Comparison of ENCODE assay signal across 1 cellular context in the genomic region with DNA sequence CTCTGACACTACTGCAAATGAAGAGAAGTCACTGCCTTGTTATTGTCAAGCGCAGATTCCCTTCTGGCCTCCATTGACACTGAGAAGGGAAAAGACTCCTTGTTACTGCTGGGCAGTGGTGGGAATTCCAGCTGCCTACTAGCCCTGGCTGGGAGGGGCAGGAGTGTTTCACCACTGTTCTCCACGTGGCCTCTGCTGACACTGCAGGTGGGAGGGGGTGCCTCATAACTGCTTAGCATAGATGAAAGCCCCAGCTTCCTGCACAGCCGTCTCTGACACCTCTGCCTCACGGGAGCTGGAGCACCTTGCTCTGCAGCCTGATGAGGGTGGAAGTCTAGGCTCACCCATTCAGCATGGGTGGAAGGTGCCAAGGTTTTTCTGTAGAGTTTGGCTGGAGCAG.
TF ChIP-seq lines count a peak whose summit lies in the region.

No MANE protein-coding gene starts in this region.

TF ChIP-seq in K562, 482 proteins besides CTCF, POLR2A, EP300 and RAD21:
- TF ChIP-seq, protein P1, sequence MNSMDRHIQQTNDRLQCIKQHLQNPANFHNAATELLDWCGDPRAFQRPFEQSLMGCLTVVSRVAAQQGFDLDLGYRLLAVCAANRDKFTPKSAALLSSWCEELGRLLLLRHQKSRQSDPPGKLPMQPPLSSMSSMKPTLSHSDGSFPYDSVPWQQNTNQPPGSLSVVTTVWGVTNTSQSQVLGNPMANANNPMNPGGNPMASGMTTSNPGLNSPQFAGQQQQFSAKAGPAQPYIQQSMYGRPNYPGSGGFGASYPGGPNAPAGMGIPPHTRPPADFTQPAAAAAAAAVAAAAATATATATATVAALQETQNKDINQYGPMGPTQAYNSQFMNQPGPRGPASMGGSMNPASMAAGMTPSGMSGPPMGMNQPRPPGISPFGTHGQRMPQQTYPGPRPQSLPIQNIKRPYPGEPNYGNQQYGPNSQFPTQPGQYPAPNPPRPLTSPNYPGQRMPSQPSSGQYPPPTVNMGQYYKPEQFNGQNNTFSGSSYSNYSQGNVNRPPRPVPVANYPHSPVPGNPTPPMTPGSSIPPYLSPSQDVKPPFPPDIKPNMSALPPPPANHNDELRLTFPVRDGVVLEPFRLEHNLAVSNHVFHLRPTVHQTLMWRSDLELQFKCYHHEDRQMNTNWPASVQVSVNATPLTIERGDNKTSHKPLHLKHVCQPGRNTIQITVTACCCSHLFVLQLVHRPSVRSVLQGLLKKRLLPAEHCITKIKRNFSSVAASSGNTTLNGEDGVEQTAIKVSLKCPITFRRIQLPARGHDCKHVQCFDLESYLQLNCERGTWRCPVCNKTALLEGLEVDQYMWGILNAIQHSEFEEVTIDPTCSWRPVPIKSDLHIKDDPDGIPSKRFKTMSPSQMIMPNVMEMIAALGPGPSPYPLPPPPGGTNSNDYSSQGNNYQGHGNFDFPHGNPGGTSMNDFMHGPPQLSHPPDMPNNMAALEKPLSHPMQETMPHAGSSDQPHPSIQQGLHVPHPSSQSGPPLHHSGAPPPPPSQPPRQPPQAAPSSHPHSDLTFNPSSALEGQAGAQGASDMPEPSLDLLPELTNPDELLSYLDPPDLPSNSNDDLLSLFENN (IDR thresholded peaks at IDR 0.05; ENCODE audit: low read depth in 2 of 2, low read length in 2 of 2) = no peak
- no peak for TF ChIP-seq CHD1 (IDR thresholded peaks at IDR 0.05; ENCODE audit: low read length)
- no peak for TF ChIP-seq TEAD2 (tag; IDR thresholded peaks at IDR 0.05)
- no peak for TF ChIP-seq ZHX1 (conservative IDR thresholded peaks at IDR 0.05; ENCODE audit: low read length)
- TF ChIP-seq ZNF280A (IDR thresholded peaks at IDR 0.05; ENCODE audit: low read depth, partially characterized antibody) = no peak
- no peak for TF ChIP-seq E2F5 (CRISPR knock-in tag; IDR thresholded peaks at IDR 0.05)
- TF ChIP-seq, protein P2, sequence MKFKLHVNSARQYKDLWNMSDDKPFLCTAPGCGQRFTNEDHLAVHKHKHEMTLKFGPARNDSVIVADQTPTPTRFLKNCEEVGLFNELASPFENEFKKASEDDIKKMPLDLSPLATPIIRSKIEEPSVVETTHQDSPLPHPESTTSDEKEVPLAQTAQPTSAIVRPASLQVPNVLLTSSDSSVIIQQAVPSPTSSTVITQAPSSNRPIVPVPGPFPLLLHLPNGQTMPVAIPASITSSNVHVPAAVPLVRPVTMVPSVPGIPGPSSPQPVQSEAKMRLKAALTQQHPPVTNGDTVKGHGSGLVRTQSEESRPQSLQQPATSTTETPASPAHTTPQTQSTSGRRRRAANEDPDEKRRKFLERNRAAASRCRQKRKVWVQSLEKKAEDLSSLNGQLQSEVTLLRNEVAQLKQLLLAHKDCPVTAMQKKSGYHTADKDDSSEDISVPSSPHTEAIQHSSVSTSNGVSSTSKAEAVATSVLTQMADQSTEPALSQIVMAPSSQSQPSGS (CRISPR knock-in tag; IDR thresholded peaks at IDR 0.05) = no peak
- TF ChIP-seq SLC30A9 (CRISPR knock-in tag; IDR thresholded peaks at IDR 0.05) = no peak
- no peak for TF ChIP-seq NR2C2 (CRISPR knock-in tag; IDR thresholded peaks at IDR 0.05)
- TF ChIP-seq NR2C2 (tag; IDR thresholded peaks at IDR 0.05) = no peak
- TF ChIP-seq TCF3 (CRISPR knock-in tag; IDR thresholded peaks at IDR 0.05) = no peak
- no peak for TF ChIP-seq ZNF77 (CRISPR knock-in tag; IDR thresholded peaks at IDR 0.05)
- no peak for TF ChIP-seq TFAM (CRISPR knock-in tag; conservative IDR thresholded peaks at IDR 0.05)
- TF ChIP-seq, protein P3, sequence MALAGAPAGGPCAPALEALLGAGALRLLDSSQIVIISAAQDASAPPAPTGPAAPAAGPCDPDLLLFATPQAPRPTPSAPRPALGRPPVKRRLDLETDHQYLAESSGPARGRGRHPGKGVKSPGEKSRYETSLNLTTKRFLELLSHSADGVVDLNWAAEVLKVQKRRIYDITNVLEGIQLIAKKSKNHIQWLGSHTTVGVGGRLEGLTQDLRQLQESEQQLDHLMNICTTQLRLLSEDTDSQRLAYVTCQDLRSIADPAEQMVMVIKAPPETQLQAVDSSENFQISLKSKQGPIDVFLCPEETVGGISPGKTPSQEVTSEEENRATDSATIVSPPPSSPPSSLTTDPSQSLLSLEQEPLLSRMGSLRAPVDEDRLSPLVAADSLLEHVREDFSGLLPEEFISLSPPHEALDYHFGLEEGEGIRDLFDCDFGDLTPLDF (CRISPR knock-in tag; IDR thresholded peaks at IDR 0.05) = no peak
- TF ChIP-seq, protein P4, sequence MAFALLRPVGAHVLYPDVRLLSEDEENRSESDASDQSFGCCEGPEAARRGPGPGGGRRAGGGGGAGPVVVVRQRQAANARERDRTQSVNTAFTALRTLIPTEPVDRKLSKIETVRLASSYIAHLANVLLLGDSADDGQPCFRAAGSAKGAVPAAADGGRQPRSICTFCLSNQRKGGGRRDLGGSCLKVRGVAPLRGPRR (CRISPR knock-in tag; IDR thresholded peaks at IDR 0.05) = no peak
- no peak for TF ChIP-seq ID3 (CRISPR knock-in tag; IDR thresholded peaks at IDR 0.05)
- TF ChIP-seq ID3 (tag; IDR thresholded peaks at IDR 0.05) = no peak
- TF ChIP-seq ZBTB1 (CRISPR knock-in tag; IDR thresholded peaks at IDR 0.05; ENCODE audit: borderline replicate concordance, low read depth) = no peak
- no peak for TF ChIP-seq ZNF75A (CRISPR knock-in tag; IDR thresholded peaks at IDR 0.05)
- TF ChIP-seq, protein P5, sequence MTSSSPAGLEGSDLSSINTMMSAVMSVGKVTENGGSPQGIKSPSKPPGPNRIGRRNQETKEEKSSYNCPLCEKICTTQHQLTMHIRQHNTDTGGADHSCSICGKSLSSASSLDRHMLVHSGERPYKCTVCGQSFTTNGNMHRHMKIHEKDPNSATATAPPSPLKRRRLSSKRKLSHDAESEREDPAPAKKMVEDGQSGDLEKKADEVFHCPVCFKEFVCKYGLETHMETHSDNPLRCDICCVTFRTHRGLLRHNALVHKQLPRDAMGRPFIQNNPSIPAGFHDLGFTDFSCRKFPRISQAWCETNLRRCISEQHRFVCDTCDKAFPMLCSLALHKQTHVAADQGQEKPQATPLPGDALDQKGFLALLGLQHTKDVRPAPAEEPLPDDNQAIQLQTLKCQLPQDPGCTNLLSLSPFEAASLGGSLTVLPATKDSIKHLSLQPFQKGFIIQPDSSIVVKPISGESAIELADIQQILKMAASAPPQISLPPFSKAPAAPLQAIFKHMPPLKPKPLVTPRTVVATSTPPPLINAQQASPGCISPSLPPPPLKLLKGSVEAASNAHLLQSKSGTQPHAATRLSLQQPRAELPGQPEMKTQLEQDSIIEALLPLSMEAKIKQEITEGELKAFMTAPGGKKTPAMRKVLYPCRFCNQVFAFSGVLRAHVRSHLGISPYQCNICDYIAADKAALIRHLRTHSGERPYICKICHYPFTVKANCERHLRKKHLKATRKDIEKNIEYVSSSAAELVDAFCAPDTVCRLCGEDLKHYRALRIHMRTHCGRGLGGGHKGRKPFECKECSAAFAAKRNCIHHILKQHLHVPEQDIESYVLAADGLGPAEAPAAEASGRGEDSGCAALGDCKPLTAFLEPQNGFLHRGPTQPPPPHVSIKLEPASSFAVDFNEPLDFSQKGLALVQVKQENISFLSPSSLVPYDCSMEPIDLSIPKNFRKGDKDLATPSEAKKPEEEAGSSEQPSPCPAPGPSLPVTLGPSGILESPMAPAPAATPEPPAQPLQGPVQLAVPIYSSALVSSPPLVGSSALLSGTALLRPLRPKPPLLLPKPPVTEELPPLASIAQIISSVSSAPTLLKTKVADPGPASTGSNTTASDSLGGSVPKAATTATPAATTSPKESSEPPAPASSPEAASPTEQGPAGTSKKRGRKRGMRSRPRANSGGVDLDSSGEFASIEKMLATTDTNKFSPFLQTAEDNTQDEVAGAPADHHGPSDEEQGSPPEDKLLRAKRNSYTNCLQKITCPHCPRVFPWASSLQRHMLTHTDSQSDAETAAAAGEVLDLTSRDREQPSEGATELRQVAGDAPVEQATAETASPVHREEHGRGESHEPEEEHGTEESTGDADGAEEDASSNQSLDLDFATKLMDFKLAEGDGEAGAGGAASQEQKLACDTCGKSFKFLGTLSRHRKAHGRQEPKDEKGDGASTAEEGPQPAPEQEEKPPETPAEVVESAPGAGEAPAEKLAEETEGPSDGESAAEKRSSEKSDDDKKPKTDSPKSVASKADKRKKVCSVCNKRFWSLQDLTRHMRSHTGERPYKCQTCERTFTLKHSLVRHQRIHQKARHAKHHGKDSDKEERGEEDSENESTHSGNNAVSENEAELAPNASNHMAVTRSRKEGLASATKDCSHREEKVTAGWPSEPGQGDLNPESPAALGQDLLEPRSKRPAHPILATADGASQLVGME (CRISPR knock-in tag; IDR thresholded peaks at IDR 0.05) = no peak
